Comparison of ENCODE assay signal across 13 cellular contexts in genomic region chr3:67593761-67594234, GRCh38.
DNase-seq lines count a peak whose midpoint lies in the region; ATAC-seq, FAIRE-seq and TF ChIP-seq lines count a peak whose summit lies in the region.
"Had no signal": no experiment of that assay in that cellular context is flagged by ENCODE, and none has a peak within 500 bp of the region (broad histone marks: within the 10 kb centered on the region; RNA-seq: fewer than 3 reads in every experiment).

No MANE protein-coding gene starts in this region.

- intact Hi-C loops in heart left ventricle (cut with DNase I) (no loop called here), uterus (cut with DNase I; ENCODE audit: low total_unique reads) (no loop called here)

- H3K4me3 ChIP-seq in cardiac muscle cell, result no peak overlapping the region
- H3K4me3 ChIP-seq in heart left ventricle, result no peak overlapping the region
- H3K4me3 ChIP-seq in RWPE2 (ENCODE audit: severe bottlenecking), result no peak overlapping the region
- no peak overlapping the region for H3K4me3 ChIP-seq in foreskin fibroblast (ENCODE audit: low read depth in 1 of 2, low read length in 2 of 2)
- no peak overlapping the region for H3K4me3 ChIP-seq in uterus
- H3K4me3 ChIP-seq: gastroesophageal sphincter had no signal

- no peak for FAIRE-seq in GM19239 (lab: Jason Lieb, UNC)
- FAIRE-seq in GM12891 (lab: Jason Lieb, UNC), result no peak

- 88 to 97% (median 95%) methylated on average over 4 of the region's 4 CpGs for WGBS in heart left ventricle, 4 donors

- no peak overlapping the region for H3K27ac ChIP-seq in cardiac muscle cell
- no peak overlapping the region for H3K27ac ChIP-seq in heart left ventricle
- no peak overlapping the region for H3K27ac ChIP-seq in RWPE2 (ENCODE audit: poor library complexity, severe bottlenecking)
- H3K27ac ChIP-seq in uterus, result no peak overlapping the region
- H3K27ac ChIP-seq: gastroesophageal sphincter, RWPE1 had no signal

- H3K9me3 ChIP-seq in cardiac muscle cell (ENCODE audit: low read depth), result no peaks in the 10 kb centered on the region
- H3K9me3 ChIP-seq in heart left ventricle, result no peaks in the 10 kb centered on the region
- H3K9me3 ChIP-seq in RWPE2 (ENCODE audit: severe bottlenecking), result no peaks in the 10 kb centered on the region
- H3K9me3 ChIP-seq in uterus, result no peaks in the 10 kb centered on the region
- H3K9me3 ChIP-seq: gastroesophageal sphincter had no signal

- no peaks in the 10 kb centered on the region for H3K36me3 ChIP-seq in cardiac muscle cell
- peaks cover 0 to 19% (median 3%) of the 10 kb centered on the region in 9 donors for H3K36me3 ChIP-seq in heart left ventricle
- no peaks in the 10 kb centered on the region for H3K36me3 ChIP-seq in RWPE2 (ENCODE audit: low read depth)
- H3K36me3 ChIP-seq in uterus, result no peaks in the 10 kb centered on the region

- H3K27me3 ChIP-seq in cardiac muscle cell (no peaks in the 10 kb centered on the region), heart left ventricle (no peaks in the 10 kb centered on the region), RWPE2 (ENCODE audit: insufficient read depth, poor library complexity, severe bottlenecking) (no peaks in the 10 kb centered on the region), uterus (no peaks in the 10 kb centered on the region)
- H3K27me3 ChIP-seq: gastroesophageal sphincter had no signal

- DNase-seq in cardiac muscle cell (ENCODE audit: low read depth in 1 of 2, low spot score in 1 of 2) (peak in 1 of 2 donors; percentile 55), heart left ventricle (no peak), RWPE2 (ENCODE audit: low spot score) (no peak), foreskin fibroblast (peak; percentile 69 to 78), GM19239 (ENCODE audit: insufficient read length, low spot score) (no peak), uterus (no peak), GM12891 (ENCODE audit: insufficient read length, low spot score) (no peak)
- DNase-seq: activated CD4-positive, alpha-beta T cell treated with anti-CD3 and anti-CD28 coated beads, Interleukin-2, amount 50 U/mL, for 1 hour; aorta; NCI-H1694 had no signal

- TF ChIP-seq CTCF in cardiac muscle cell (IDR thresholded peaks at IDR 0.05; ENCODE audit: low read depth, low read length), result peak; percentile 21
- TF ChIP-seq CTCF in heart left ventricle (IDR thresholded peaks at IDR 0.05), result no peak
- no peak for TF ChIP-seq CTCF in RWPE2 (IDR thresholded peaks at IDR 0.05; ENCODE audit: poor library complexity, severe bottlenecking)
- no peak for TF ChIP-seq CTCF in foreskin fibroblast (IDR thresholded peaks at IDR 0.05; ENCODE audit: low read depth, low read length)
- no peak for TF ChIP-seq CTCF in uterus (IDR thresholded peaks at IDR 0.05)

- H3K4me1 ChIP-seq in cardiac muscle cell (ENCODE audit: low read depth), result no peaks in the 10 kb centered on the region
- peaks cover 0 to 5% (median 0%) of the 10 kb centered on the region in 12 donors for H3K4me1 ChIP-seq in heart left ventricle
- H3K4me1 ChIP-seq in RWPE2 (ENCODE audit: insufficient read depth, poor library complexity, severe bottlenecking), result no peaks in the 10 kb centered on the region
- no peaks in the 10 kb centered on the region for H3K4me1 ChIP-seq in uterus
- H3K4me1 ChIP-seq: gastroesophageal sphincter had no signal

- no peak for TF ChIP-seq POLR2A in heart left ventricle (IDR thresholded peaks at IDR 0.05)
- no peak for TF ChIP-seq POLR2A in uterus (IDR thresholded peaks at IDR 0.05)
- TF ChIP-seq POLR2A in GM12891 (IDR thresholded peaks at IDR 0.05; ENCODE audit: low read depth, low read length), result no peak

- ATAC-seq in heart left ventricle, result no peak
- peak; percentile 49; the same call in 2 of the 3 replicates for ATAC-seq in RWPE2 (ENCODE audit: low read depth)
- no peak for ATAC-seq in HG03432 (IDR thresholded peaks at IDR 0.05; ENCODE audit: unreplicated experiment)
- ATAC-seq: gastroesophageal sphincter had no signal

TF ChIP-seq in GM12891, 5 proteins besides CTCF, POLR2A, EP300 and RAD21:
- TF ChIP-seq TAF1 (IDR thresholded peaks at IDR 0.05; ENCODE audit: low read depth, low read length), result no peak
- TF ChIP-seq POU2F2 (IDR thresholded peaks at IDR 0.05; ENCODE audit: low read depth, low read length), result no peak
- TF ChIP-seq POLR2AphosphoS5 (IDR thresholded peaks at IDR 0.05; ENCODE audit: low read depth, low read length), result no peak
- TF ChIP-seq PAX5 (IDR thresholded peaks at IDR 0.05; ENCODE audit: insufficient read depth, low read length, severe bottlenecking), result no peak
- TF ChIP-seq SPI1 (IDR thresholded peaks at IDR 0.05; ENCODE audit: low read depth, low read length), result no peak

Comparison
In these comparisons a context has a peak if more than half of its experiments do, and no peak if none do; other contexts are left out.
1. DNase-seq: peak in foreskin fibroblast (2 of 2); none in heart left ventricle (0 of 5), RWPE2 (single experiment), GM19239 (single experiment), uterus (0 of 2) and GM12891 (single experiment).